ENCODE assay signal across 9 cellular contexts in the genomic region with DNA sequence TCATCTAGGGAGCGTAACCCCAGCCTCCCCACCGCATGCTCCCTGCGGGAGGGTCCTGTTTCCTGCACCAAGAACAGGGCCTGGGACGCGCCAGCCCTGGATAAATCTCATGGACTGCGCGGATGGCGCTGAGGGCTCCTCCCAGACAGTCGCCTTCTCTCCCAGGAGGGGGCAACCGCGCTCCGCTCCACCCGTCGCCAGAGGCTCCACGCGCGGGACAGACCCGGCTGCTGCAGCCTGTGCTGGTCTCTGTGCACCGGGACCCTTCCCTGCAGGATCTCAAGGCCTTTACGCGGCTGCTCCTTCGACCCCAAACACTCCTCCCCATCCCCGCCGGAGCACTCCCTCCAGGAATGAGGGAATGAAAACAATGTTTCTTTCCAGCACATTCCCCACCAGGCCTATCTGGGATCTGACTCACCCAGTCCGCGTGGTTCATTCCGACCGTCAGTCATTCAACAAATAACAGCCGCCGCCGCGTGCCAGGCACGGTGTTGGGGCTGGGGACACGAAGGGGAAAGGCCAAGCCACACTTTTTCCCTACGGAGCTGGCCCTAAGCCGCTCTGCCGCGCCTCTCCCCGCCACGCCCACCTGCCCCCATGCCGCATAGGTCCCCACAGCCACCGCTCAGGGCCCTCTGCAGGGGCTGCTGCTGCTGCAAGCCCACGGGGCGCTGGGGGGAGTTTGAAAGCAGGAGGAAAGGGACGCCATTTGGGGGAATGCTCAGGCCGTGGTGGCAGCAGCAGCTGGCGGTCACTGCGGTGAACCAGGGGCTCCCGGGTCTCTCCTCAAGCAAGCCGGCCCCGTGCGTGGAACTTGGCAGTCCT. TPM values are rescaled to one million over a fixed set of nuclear protein-coding genes. Genes with fewer than 3 reads are reported as not detected.
DNase-seq lines count a peak whose midpoint lies in the region; ATAC-seq, FAIRE-seq and TF ChIP-seq lines count a peak whose summit lies in the region.
"Had no signal": no experiment of that assay in that cellular context is flagged by ENCODE, and none has a peak within 500 bp of the region (broad histone marks: within the 10 kb centered on the region; RNA-seq: fewer than 3 reads in every experiment).

No MANE protein-coding gene starts in this region.

- H3T11ph ChIP-seq in H9 (ENCODE audit: low read length): no peak overlapping the region

- peaks cover 70% of the 10 kb centered on the region for H3K27me3 Mint-ChIP-seq in H9 (ENCODE audit: low read depth)
- H3K27me3 Mint-ChIP-seq in stimulated activated naive B cell treated with anti-CD40 and anti-IgM and Interleukin-4, amounts not matched to agents 10 μg/mL and 1 μg/mL and 100 μg/mL, for 72 hours: peaks cover 84 to 94% of the 10 kb centered on the region in 2 donors

- no peaks in the 10 kb centered on the region for H3K9me3 ChIP-seq in H9 (ENCODE audit: control insufficient read depth, low read depth, low read length)
- H3K9me3 ChIP-seq: MG63 had no signal

- no peak overlapping the region for H4K8ac ChIP-seq in H9 (replicated peaks; ENCODE audit: insufficient read length, low read depth, low read length)

- H3K4me3 Mint-ChIP-seq in H9: peak overlapping the region; percentile 42 to 70
- H3K4me3 Mint-ChIP-seq in stimulated activated naive B cell treated with anti-CD40 and anti-IgM and Interleukin-4, amounts not matched to agents 10 μg/mL and 1 μg/mL and 100 μg/mL, for 72 hours: peak overlapping the region; percentile 49 to 53

- peaks cover 15 to 43% of the 10 kb centered on the region in 2 experiments for H3K4me1 Mint-ChIP-seq in H9
- peaks cover 31 to 58% of the 10 kb centered on the region in 2 donors for H3K4me1 Mint-ChIP-seq in stimulated activated naive B cell treated with anti-CD40 and anti-IgM and Interleukin-4, amounts not matched to agents 10 μg/mL and 1 μg/mL and 100 μg/mL, for 72 hours

- H3K79me2 ChIP-seq in H9 (ENCODE audit: insufficient read depth, low read length): no peaks in the 10 kb centered on the region

- H3K4me3 ChIP-seq in bronchial epithelial cell (ENCODE audit: low read depth, low read length): no peak overlapping the region
- H3K4me3 ChIP-seq: MG63 had no signal

- H4K5ac ChIP-seq in H9 (ENCODE audit: insufficient read length, low read depth, low read length): no peak overlapping the region

- H2BK15ac ChIP-seq in H9 (ENCODE audit: low read depth, low read length): no peak overlapping the region

- H2BK120ac ChIP-seq in H9 (ENCODE audit: low read depth, low read length, poor library complexity, severe bottlenecking): no peak overlapping the region

- DNase-seq in H9 (no peak), bronchial epithelial cell (ENCODE audit: low read depth) (no peak), islet precursor cell (peak; percentile 86), cortex of kidney (lab: John Stamatoyannopoulos, UW) (no peak), NCI-H1694 treated with DMSO at 0.1 percent for 48 hours (lab: John Stamatoyannopoulos, UW) (no peak), NCI-H2171 treated with DMSO at 0.1 percent for 48 hours (lab: John Stamatoyannopoulos, UW) (no peak)
- no peak for DNase-seq in stimulated activated naive B cell treated with anti-CD40 and anti-IgM and Interleukin-4, amounts not matched to agents 10 μg/mL and 1 μg/mL and 100 μg/mL, for 72 hours
- DNase-seq in activated CD4-positive, alpha-beta T cell treated with anti-CD3 and anti-CD28 coated beads, Interleukin-2, amount 50 U/mL, for 4 hours: no peak
- DNase-seq: MG63 had no signal

- no peak overlapping the region for H2AK5ac ChIP-seq in H9 (ENCODE audit: insufficient read length, low read length)

- H3K27me3 ChIP-seq in H9 (ENCODE audit: insufficient read depth, low read length) (peaks cover 3% of the 10 kb centered on the region; the same call in 1 of the 2 replicates), bronchial epithelial cell (ENCODE audit: control insufficient read depth, insufficient read depth, low read length) (peaks cover 2% of the 10 kb centered on the region)

- no peak for FAIRE-seq in bronchial epithelial cell (lab: Jason Lieb, UNC)

- no peak overlapping the region for H3K56ac ChIP-seq in H9 (ENCODE audit: insufficient read length, low read depth, low read length)

- H3K23ac ChIP-seq in H9 (ENCODE audit: insufficient read length, low read depth, low read length): no peak overlapping the region

- H3K18ac ChIP-seq in H9 (ENCODE audit: insufficient read length, low read depth, low read length): peak overlapping the region; percentile 9

- peaks cover 12% of the 10 kb centered on the region for H3K23me2 ChIP-seq in H9 (ENCODE audit: insufficient read length, low read depth, low read length, poor library complexity, severe bottlenecking)

- H3K27ac Mint-ChIP-seq in H9: no peak overlapping the region; a peak in 1 of 7 replicates
- H3K27ac Mint-ChIP-seq in stimulated activated naive B cell treated with anti-CD40 and anti-IgM and Interleukin-4, amounts not matched to agents 10 μg/mL and 1 μg/mL and 100 μg/mL, for 72 hours: peak overlapping the region; percentile 38

- H2AFZ ChIP-seq in H9 (ENCODE audit: low read length): no peak overlapping the region

- H2BK5ac ChIP-seq in H9 (ENCODE audit: insufficient read length, low read length): no peak overlapping the region

- no peak overlapping the region for H3K4ac ChIP-seq in H9 (ENCODE audit: low read depth, low read length)

- no peaks in the 10 kb centered on the region for H3K36me3 ChIP-seq in bronchial epithelial cell (ENCODE audit: control insufficient read depth, insufficient read depth, low read length)
- H3K36me3 ChIP-seq: MG63 had no signal

- H4K91ac ChIP-seq in H9 (ENCODE audit: insufficient read length, low read depth, low read length): no peak overlapping the region

- H3K9ac ChIP-seq in H9 (ENCODE audit: extremely low read depth, insufficient read length, low read length): no peak overlapping the region

- H3K36me3 Mint-ChIP-seq in H9 (ENCODE audit: insufficient read depth in 1 of 3, low read depth in 3 of 3): peaks cover 0 to 5% (median 2%) of the 10 kb centered on the region in 3 experiments; a peak in 3 of 7 replicates
- peaks cover 0 to 3% of the 10 kb centered on the region in 2 donors for H3K36me3 Mint-ChIP-seq in stimulated activated naive B cell treated with anti-CD40 and anti-IgM and Interleukin-4, amounts not matched to agents 10 μg/mL and 1 μg/mL and 100 μg/mL, for 72 hours

- TF ChIP-seq CTCF in H9 (conservative IDR thresholded peaks at IDR 0.05) (peak; percentile 46), bronchial epithelial cell (IDR thresholded peaks at IDR 0.05; ENCODE audit: insufficient read depth, low read length, severe bottlenecking) (peak; percentile 8)

- H3K79me1 ChIP-seq in H9 (ENCODE audit: insufficient read depth, low read depth, low read length, poor library complexity, severe bottlenecking): no peaks in the 10 kb centered on the region

- no peak overlapping the region for H2BK12ac ChIP-seq in H9 (ENCODE audit: insufficient read length, low read depth, low read length)

- peak overlapping the region; percentile 38 for H3K4me2 ChIP-seq in H9 (ENCODE audit: insufficient read depth, insufficient read length, low read length)

- H3K14ac ChIP-seq in H9 (ENCODE audit: insufficient read depth, low read length): no peak overlapping the region; the same call in 1 of the 2 replicates

- ATAC-seq in stimulated activated naive B cell treated with anti-CD40 and anti-IgM and Interleukin-4, amounts not matched to agents 10 μg/mL and 1 μg/mL and 100 μg/mL, for 72 hours (replicated peaks): peak in 1 of 2 donors; percentile 5

- H4K20me1 ChIP-seq in H9 (ENCODE audit: control insufficient read depth, insufficient read depth, insufficient read length): no peaks in the 10 kb centered on the region

- H2BK20ac ChIP-seq in H9 (ENCODE audit: low read depth, low read length, poor library complexity, severe bottlenecking): no peak overlapping the region

- no CpG with 5 or more reads among the region's 52 CpGs for WGBS in H9 (ENCODE audit: extremely low coverage, insufficient read length, low lambda C conversion rate)

- no peak overlapping the region for H3K27ac ChIP-seq in H9 (ENCODE audit: insufficient read length, low read depth, low read length)

- no peaks in the 10 kb centered on the region for H3K4me1 ChIP-seq in H9 (ENCODE audit: insufficient read depth, low read length)

- peaks cover 0 to 2% of the 10 kb centered on the region in 2 experiments; a peak in 2 of 5 replicates for H3K9me3 Mint-ChIP-seq in H9
- H3K9me3 Mint-ChIP-seq in stimulated activated naive B cell treated with anti-CD40 and anti-IgM and Interleukin-4, amounts not matched to agents 10 μg/mL and 1 μg/mL and 100 μg/mL, for 72 hours: no peaks in the 10 kb centered on the region

RNA-seq across cellular contexts. Expression of gene PNMA8B, which starts 6.0 kb away (rescaled TPM):
- total RNA-seq in H9 (2021): 1.4 and 1.5 TPM in 2 replicates
- under 0.01 TPM in 2 replicates for total RNA-seq in bronchial epithelial cell

RNA-seq across cellular contexts. Expression of gene PNMA8A, which starts 18.3 kb away (rescaled TPM):
- total RNA-seq in H9 (2021) (22.6 and 23.2 TPM in 2 replicates), bronchial epithelial cell (0.79 and 4.2 TPM in 2 replicates)
